8 cellular contexts compared by ENCODE assay signal in genomic region chr4:83217721-83218522, GRCh38.
DNase-seq lines count a peak whose midpoint lies in the region; ATAC-seq and TF ChIP-seq lines count a peak whose summit lies in the region.

No MANE protein-coding gene starts in this region.

- no peak overlapping the region for H3K4me3 ChIP-seq in mucosa of stomach (ENCODE audit: low read length)
- H3K4me3 ChIP-seq in prostate gland: no peak overlapping the region
- no peak overlapping the region for H3K4me3 ChIP-seq in A673 (ENCODE audit: low read depth, low read length, poor library complexity, severe bottlenecking)

- intact Hi-C loops in prostate gland (cut with DNase I): no loop called here
- intact Hi-C loops in A673 (cut with micrococcal nuclease; ENCODE audit: unreplicated experiment): no loop called here

- H3K36me3 ChIP-seq in mucosa of stomach (ENCODE audit: control insufficient read depth, insufficient read depth, low read length) (no peaks in the 10 kb centered on the region), prostate gland (no peaks in the 10 kb centered on the region), A673 (ENCODE audit: insufficient read depth, low read length, poor library complexity, severe bottlenecking) (no peaks in the 10 kb centered on the region)

- no peak overlapping the region for H3K27ac ChIP-seq in prostate gland
- no peak overlapping the region for H3K27ac ChIP-seq in A673 (ENCODE audit: low read depth, low read length, poor library complexity, severe bottlenecking)

- H3K9ac ChIP-seq in mucosa of stomach (ENCODE audit: low read length): peak overlapping the region; percentile 9

- DNase-seq in NOMO-1 treated with dmso at 0.1 percent for 144 hours (lab: John Stamatoyannopoulos, UW; ENCODE audit: unreplicated experiment) (peak; percentile 64), prostate gland (ENCODE audit: low spot score) (no peak), NCI-H524 treated with DMSO at 0.1 percent for 48 hours (lab: John Stamatoyannopoulos, UW) (no peak), A673 (ENCODE audit: low spot score) (no peak)
- DNase-seq in activated effector memory CD4-positive, alpha-beta T cell treated with Interleukin-2 at 50 U/mL for 16 hours: peak; percentile 54

- BruUV-seq in A673 (replicated peaks; lab: Mats Ljungman, UMichigan): no TSS peak

- CTCF ChIA-PET in A673 (lab: Charles Lee): no interaction called here

- peak; percentile 85 for ATAC-seq in GM18868 (IDR thresholded peaks at IDR 0.05; ENCODE audit: unreplicated experiment)
- peak; percentile 63 for ATAC-seq in HG02852 (IDR thresholded peaks at IDR 0.05; ENCODE audit: unreplicated experiment)

- TF ChIP-seq CTCF in prostate gland (IDR thresholded peaks at IDR 0.05) (no peak), A673 (conservative IDR thresholded peaks at IDR 0.05; ENCODE audit: low read depth, low read length) (no peak)

- H3K4me1 ChIP-seq in mucosa of stomach (ENCODE audit: control insufficient read depth, insufficient read depth, low read length) (peaks cover 39% of the 10 kb centered on the region), prostate gland (replicated peaks) (no peaks in the 10 kb centered on the region), A673 (ENCODE audit: insufficient read depth, low read length, poor library complexity, severe bottlenecking) (no peaks in the 10 kb centered on the region)

- no peaks in the 10 kb centered on the region for H3K27me3 ChIP-seq in mucosa of stomach (ENCODE audit: control insufficient read depth, insufficient read depth, low read length)
- no peaks in the 10 kb centered on the region for H3K27me3 ChIP-seq in prostate gland (replicated peaks; ENCODE audit: insufficient read depth)
- H3K27me3 ChIP-seq in A673 (replicated peaks; ENCODE audit: insufficient read depth, low read depth, low read length, poor library complexity): no peaks in the 10 kb centered on the region

- H3K9me3 ChIP-seq in mucosa of stomach (ENCODE audit: control insufficient read depth, low read length) (no peaks in the 10 kb centered on the region), prostate gland (no peaks in the 10 kb centered on the region), A673 (ENCODE audit: low read depth, low read length, poor library complexity, severe bottlenecking) (no peaks in the 10 kb centered on the region)

- POLR2A ChIA-PET in A673 (lab: Charles Lee; ENCODE audit: low non-redundant PET): interaction anchor here (0.6 kb wide), 1 partner anchor 160 kb away, joined by 3 read pairs; no protein-coding TSS in a partner anchor

- TF ChIP-seq POLR2A in prostate gland (IDR thresholded peaks at IDR 0.05): no peak

- WGBS in prostate gland: 74% methylated on average over 8 of the region's 8 CpGs

Comparison
In these comparisons a context has a peak if more than half of its experiments do, and no peak if none do; other contexts are left out.
1. DNase-seq: peak in NOMO-1 treated with dmso at 0.1 percent for 144 hours (single experiment) and activated effector memory CD4-positive, alpha-beta T cell treated with Interleukin-2 at 50 U/mL for 16 hours (single experiment); none in prostate gland (single experiment), NCI-H524 treated with DMSO at 0.1 percent for 48 hours (single experiment) and A673 (single experiment).